Comparison of ENCODE assay signal across 10 cellular contexts in genomic region chr16:89473791-89474414, GRCh38. TPM values are rescaled to one million over a fixed set of nuclear protein-coding genes. Genes with fewer than 3 reads are reported as not detected.
DNase-seq lines count a peak whose midpoint lies in the region; ATAC-seq and TF ChIP-seq lines count a peak whose summit lies in the region.
"Had no signal": no experiment of that assay in that cellular context is flagged by ENCODE, and none has a peak within 500 bp of the region (broad histone marks: within the 10 kb centered on the region; RNA-seq: fewer than 3 reads in every experiment).

No MANE protein-coding gene starts in this region.

- H3K36me3 ChIP-seq in hepatocyte (replicated peaks; ENCODE audit: insufficient read depth, low read depth) (no peaks in the 10 kb centered on the region), ovary (no peaks in the 10 kb centered on the region)

- H4K20me1 ChIP-seq in hepatocyte (ENCODE audit: insufficient read depth, poor library complexity, severe bottlenecking): peaks cover 98% of the 10 kb centered on the region

- no peaks in the 10 kb centered on the region for H3K9me2 ChIP-seq in hepatocyte (replicated peaks; ENCODE audit: insufficient read depth)

- peak in 1 of 2 donors; percentile 28 for ATAC-seq in activated naive CD4-positive, alpha-beta T cell treated with anti-CD3 and anti-CD28 coated beads, Interleukin-2, amount 50 U/mL, for 72 hours
- ATAC-seq in HG03097 (IDR thresholded peaks at IDR 0.05; ENCODE audit: low FRiP score, unreplicated experiment): no peak

- in situ Hi-C loops in GM13976 (cut with MboI; ENCODE audit: low sequenced_read_pairs, unreplicated experiment): no loop called here

- H3K27ac Mint-ChIP-seq in activated naive CD4-positive, alpha-beta T cell treated with anti-CD3 and anti-CD28 coated beads, Interleukin-2, amount 50 U/mL, for 72 hours: peak overlapping the region; percentile 17 to 41
- H3K27ac Mint-ChIP-seq in activated T-helper 2 cell treated with anti-CD3 and anti-CD28 coated beads, Interferon-gamma antibody, Interleukin-2, Interleukin-4, amounts not matched to agents 10 μg/mL and 5 μg/mL and 100 μg/mL, durations not matched to agents 14 hours and 24 hours and 36 hours: peak overlapping the region; percentile 34

- intact Hi-C loops in activated T-helper 2 cell treated with anti-CD3 and anti-CD28 coated beads, Interferon-gamma antibody, Interleukin-2, Interleukin-4, amounts not matched to agents 10 μg/mL and 5 μg/mL and 100 μg/mL, durations not matched to agents 14 hours and 24 hours and 36 hours (cut with micrococcal nuclease): no loop called here
- intact Hi-C loops in ovary (cut with DNase I): no loop called here

- no peak overlapping the region for H3K4me3 Mint-ChIP-seq in activated T-helper 2 cell treated with anti-CD3 and anti-CD28 coated beads, Interferon-gamma antibody, Interleukin-2, Interleukin-4, amounts not matched to agents 10 μg/mL and 5 μg/mL and 100 μg/mL, durations not matched to agents 14 hours and 24 hours and 36 hours (ENCODE audit: low read depth)

- TF ChIP-seq CTCF in hepatocyte (IDR thresholded peaks at IDR 0.05; ENCODE audit: poor library complexity) (no peak), GM13976 (IDR thresholded peaks at IDR 0.05; ENCODE audit: borderline replicate concordance, control extremely low read depth, extremely low read depth, insufficient read depth, missing control alignments) (no peak), ovary (IDR thresholded peaks at IDR 0.05) (no peak)

- H3K36me3 Mint-ChIP-seq in activated naive CD4-positive, alpha-beta T cell treated with anti-CD3 and anti-CD28 coated beads, Interleukin-2, amount 50 U/mL, for 72 hours: peaks cover 0 to 18% of the 10 kb centered on the region in 2 donors
- peaks cover 17% of the 10 kb centered on the region for H3K36me3 Mint-ChIP-seq in activated T-helper 2 cell treated with anti-CD3 and anti-CD28 coated beads, Interferon-gamma antibody, Interleukin-2, Interleukin-4, amounts not matched to agents 10 μg/mL and 5 μg/mL and 100 μg/mL, durations not matched to agents 14 hours and 24 hours and 36 hours (ENCODE audit: low read depth)

- peak overlapping the region; percentile 34 for H3K27ac ChIP-seq in hepatocyte
- no peak overlapping the region for H3K27ac ChIP-seq in ovary
- H3K27ac ChIP-seq: VCaP had no signal

- TF ChIP-seq EP300 in ovary (IDR thresholded peaks at IDR 0.05): no peak

- no peak for DNase-seq in activated naive CD4-positive, alpha-beta T cell treated with anti-CD3 and anti-CD28 coated beads, Interleukin-2, amount 50 U/mL, for 72 hours (ENCODE audit: low spot score in 2 of 2)
- DNase-seq in activated naive CD4-positive, alpha-beta T cell treated with Interleukin-2 at 50 U/mL for 16 hours: no peak
- no peak for DNase-seq in activated T-helper 2 cell treated with anti-CD3 and anti-CD28 coated beads, Interferon-gamma antibody, Interleukin-2, Interleukin-4, amounts not matched to agents 10 μg/mL and 5 μg/mL and 100 μg/mL, durations not matched to agents 14 hours and 24 hours and 36 hours (ENCODE audit: low spot score)
- DNase-seq in hepatocyte (ENCODE audit: low spot score) (no peak), GM13976 (ENCODE audit: low spot score) (no peak), ovary (no peak), Kasumi-1 (lab: John Stamatoyannopoulos, UW) (no peak)
- DNase-seq: NCI-H1694 treated with DMSO at 0.1 percent for 48 hours had no signal

- peaks cover 53% of the 10 kb centered on the region for H3K4me1 ChIP-seq in hepatocyte (ENCODE audit: insufficient read depth)
- peaks cover 32% of the 10 kb centered on the region for H3K4me1 ChIP-seq in ovary (ENCODE audit: insufficient read depth)

- H3K27me3 ChIP-seq in hepatocyte: no peaks in the 10 kb centered on the region
- no peaks in the 10 kb centered on the region for H3K27me3 ChIP-seq in ovary

- peaks cover 62% of the 10 kb centered on the region for H3K4me1 Mint-ChIP-seq in activated T-helper 2 cell treated with anti-CD3 and anti-CD28 coated beads, Interferon-gamma antibody, Interleukin-2, Interleukin-4, amounts not matched to agents 10 μg/mL and 5 μg/mL and 100 μg/mL, durations not matched to agents 14 hours and 24 hours and 36 hours (ENCODE audit: low read depth)

- H3K4me3 ChIP-seq in hepatocyte (no peak overlapping the region), ovary (no peak overlapping the region)

- WGBS in hepatocyte (ENCODE audit: low lambda C conversion rate, missing lambda C conversion rate): 68% methylated on average over 9 of the region's 9 CpGs
- 79 to 86% (median 81%) methylated on average over 9 of the region's 9 CpGs for WGBS in ovary, 3 donors

- H3K9me3 Mint-ChIP-seq in activated naive CD4-positive, alpha-beta T cell treated with anti-CD3 and anti-CD28 coated beads, Interleukin-2, amount 50 U/mL, for 72 hours: no peaks in the 10 kb centered on the region
- H3K9me3 Mint-ChIP-seq in activated T-helper 2 cell treated with anti-CD3 and anti-CD28 coated beads, Interferon-gamma antibody, Interleukin-2, Interleukin-4, amounts not matched to agents 10 μg/mL and 5 μg/mL and 100 μg/mL, durations not matched to agents 14 hours and 24 hours and 36 hours: no peaks in the 10 kb centered on the region

- peak overlapping the region; percentile 32 for H3K4me2 ChIP-seq in hepatocyte

- H3K27me3 Mint-ChIP-seq in activated T-helper 2 cell treated with anti-CD3 and anti-CD28 coated beads, Interferon-gamma antibody, Interleukin-2, Interleukin-4, amounts not matched to agents 10 μg/mL and 5 μg/mL and 100 μg/mL, durations not matched to agents 14 hours and 24 hours and 36 hours (ENCODE audit: low read depth): no peaks in the 10 kb centered on the region

- peaks cover 100% of the 10 kb centered on the region for H3K79me2 ChIP-seq in hepatocyte

- no peaks in the 10 kb centered on the region for H3K9me3 ChIP-seq in hepatocyte (ENCODE audit: low read depth)
- no peaks in the 10 kb centered on the region for H3K9me3 ChIP-seq in ovary

- no peak for TF ChIP-seq POLR2A in ovary (IDR thresholded peaks at IDR 0.05)

- no peak overlapping the region for H2AFZ ChIP-seq in hepatocyte

RNA-seq across cellular contexts. Expression of gene ANKRD11, which starts 16.5 kb away (rescaled TPM):
- total RNA-seq in activated naive CD4-positive, alpha-beta T cell treated with anti-CD3 and anti-CD28 coated beads, Interleukin-2, amount 50 U/mL, for 72 hours: 100 to 1,000 TPM; 130 to 165 TPM
- 142 and 144 TPM in 2 replicates for total RNA-seq in activated T-helper 2 cell treated with anti-CD3 and anti-CD28 coated beads, Interferon-gamma antibody, Interleukin-2, Interleukin-4, amounts not matched to agents 10 μg/mL and 5 μg/mL and 100 μg/mL, durations not matched to agents 14 hours and 24 hours and 36 hours
- total RNA-seq in hepatocyte: 48.7 and 50.6 TPM in 2 replicates
- polyA plus RNA-seq in hepatocyte: 130 and 135 TPM in 2 replicates
- 100 to 1,000 TPM in 5 of 7 donors, 10 to 100 TPM in 2; 56.1 to 188 (median 123) TPM for total RNA-seq in ovary
- polyA plus RNA-seq in ovary: 10 to 100 TPM; 52.1 to 68.5 TPM

RNA-seq across cellular contexts. Expression of gene SPG7, which starts 34.3 kb away (rescaled TPM):
- total RNA-seq in activated naive CD4-positive, alpha-beta T cell treated with anti-CD3 and anti-CD28 coated beads, Interleukin-2, amount 50 U/mL, for 72 hours: 100 to 1,000 TPM in 1 of 2 donors, 10 to 100 TPM in 1; 97.7 to 114 TPM
- total RNA-seq in activated T-helper 2 cell treated with anti-CD3 and anti-CD28 coated beads, Interferon-gamma antibody, Interleukin-2, Interleukin-4, amounts not matched to agents 10 μg/mL and 5 μg/mL and 100 μg/mL, durations not matched to agents 14 hours and 24 hours and 36 hours: 115 and 125 TPM in 2 replicates
- total RNA-seq in hepatocyte (149 and 222 TPM in 2 replicates), ovary (100 to 1,000 TPM in 3 of 7 donors, 10 to 100 TPM in 4; 73.5 to 145 (median 96.0) TPM)
- polyA plus RNA-seq in hepatocyte (108 and 130 TPM in 2 replicates), ovary (10 to 100 TPM; 48.9 to 76.7 TPM)
